ENCODE assay signal across 1 cellular context in the genomic region with DNA sequence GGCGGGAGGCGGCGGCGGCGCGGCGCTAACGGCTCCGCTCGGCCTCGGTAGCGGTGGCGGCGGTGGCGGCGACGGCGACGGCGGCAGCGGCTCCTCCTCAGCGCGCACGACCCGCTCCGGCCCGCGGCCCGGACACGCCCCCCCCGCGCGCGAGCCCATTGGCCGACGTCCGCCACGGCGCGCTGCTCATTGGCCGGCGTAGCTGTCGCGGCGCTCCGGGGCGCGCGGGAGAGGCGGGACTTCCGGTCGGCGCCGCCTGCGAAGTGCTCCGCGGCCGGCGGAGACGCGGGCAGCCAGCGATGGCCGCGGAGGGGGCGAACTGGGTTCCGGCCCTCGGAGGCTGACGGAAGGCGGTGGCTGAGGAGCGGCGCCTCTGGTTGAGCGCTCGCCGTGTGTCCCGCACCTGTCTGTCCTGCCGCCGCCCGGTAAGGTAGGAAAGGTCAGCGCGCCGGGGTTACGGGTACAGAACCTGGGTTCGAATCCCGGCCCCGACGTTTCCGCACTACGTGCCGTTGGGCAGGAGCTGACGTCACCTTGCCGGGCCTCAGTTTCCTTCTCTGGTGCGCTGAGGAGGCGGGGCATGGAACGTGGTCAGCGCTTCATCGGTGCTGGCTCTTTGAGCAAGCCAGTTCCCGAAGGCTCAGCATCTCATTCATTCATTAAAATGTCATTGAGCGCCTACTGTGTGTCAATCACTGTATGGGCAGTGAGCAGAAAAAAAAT.
A peak's percentile ranks its signal among the peaks of the same experiment; 100 is the strongest.
TF ChIP-seq lines count a peak whose summit lies in the region.

A gene (minus strand): TSS at position 108 of the 723 bp plus-strand sequence. CDS start 13,826 bp downstream, outside the sequence.

TF ChIP-seq in HepG2, 621 proteins besides CTCF, POLR2A, EP300 and RAD21 (continued from another document and continues in another):
- peak; percentile 56; the same call in 1 of the 2 replicates for TF ChIP-seq SIN3A (IDR thresholded peaks at IDR 0.05; ENCODE audit: borderline replicate concordance, low read depth, low read length)
- TF ChIP-seq, protein P1, sequence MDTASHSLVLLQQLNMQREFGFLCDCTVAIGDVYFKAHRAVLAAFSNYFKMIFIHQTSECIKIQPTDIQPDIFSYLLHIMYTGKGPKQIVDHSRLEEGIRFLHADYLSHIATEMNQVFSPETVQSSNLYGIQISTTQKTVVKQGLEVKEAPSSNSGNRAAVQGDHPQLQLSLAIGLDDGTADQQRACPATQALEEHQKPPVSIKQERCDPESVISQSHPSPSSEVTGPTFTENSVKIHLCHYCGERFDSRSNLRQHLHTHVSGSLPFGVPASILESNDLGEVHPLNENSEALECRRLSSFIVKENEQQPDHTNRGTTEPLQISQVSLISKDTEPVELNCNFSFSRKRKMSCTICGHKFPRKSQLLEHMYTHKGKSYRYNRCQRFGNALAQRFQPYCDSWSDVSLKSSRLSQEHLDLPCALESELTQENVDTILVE (CRISPR knock-in tag; IDR thresholded peaks at IDR 0.05): peak; percentile 88; the same call in 1 of the 2 replicates
- TF ChIP-seq NCOA2 (CRISPR knock-in tag; IDR thresholded peaks at IDR 0.05): no peak
- TF ChIP-seq, protein P2, sequence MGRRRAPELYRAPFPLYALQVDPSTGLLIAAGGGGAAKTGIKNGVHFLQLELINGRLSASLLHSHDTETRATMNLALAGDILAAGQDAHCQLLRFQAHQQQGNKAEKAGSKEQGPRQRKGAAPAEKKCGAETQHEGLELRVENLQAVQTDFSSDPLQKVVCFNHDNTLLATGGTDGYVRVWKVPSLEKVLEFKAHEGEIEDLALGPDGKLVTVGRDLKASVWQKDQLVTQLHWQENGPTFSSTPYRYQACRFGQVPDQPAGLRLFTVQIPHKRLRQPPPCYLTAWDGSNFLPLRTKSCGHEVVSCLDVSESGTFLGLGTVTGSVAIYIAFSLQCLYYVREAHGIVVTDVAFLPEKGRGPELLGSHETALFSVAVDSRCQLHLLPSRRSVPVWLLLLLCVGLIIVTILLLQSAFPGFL (CRISPR knock-in tag; IDR thresholded peaks at IDR 0.05): no peak
- TF ChIP-seq, protein P3, sequence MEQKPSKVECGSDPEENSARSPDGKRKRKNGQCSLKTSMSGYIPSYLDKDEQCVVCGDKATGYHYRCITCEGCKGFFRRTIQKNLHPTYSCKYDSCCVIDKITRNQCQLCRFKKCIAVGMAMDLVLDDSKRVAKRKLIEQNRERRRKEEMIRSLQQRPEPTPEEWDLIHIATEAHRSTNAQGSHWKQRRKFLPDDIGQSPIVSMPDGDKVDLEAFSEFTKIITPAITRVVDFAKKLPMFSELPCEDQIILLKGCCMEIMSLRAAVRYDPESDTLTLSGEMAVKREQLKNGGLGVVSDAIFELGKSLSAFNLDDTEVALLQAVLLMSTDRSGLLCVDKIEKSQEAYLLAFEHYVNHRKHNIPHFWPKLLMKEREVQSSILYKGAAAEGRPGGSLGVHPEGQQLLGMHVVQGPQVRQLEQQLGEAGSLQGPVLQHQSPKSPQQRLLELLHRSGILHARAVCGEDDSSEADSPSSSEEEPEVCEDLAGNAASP (CRISPR knock-in tag; IDR thresholded peaks at IDR 0.05; ENCODE audit: borderline replicate concordance): no peak
- no peak for TF ChIP-seq SP140L (CRISPR knock-in tag; IDR thresholded peaks at IDR 0.05; ENCODE audit: borderline replicate concordance)
- TF ChIP-seq XRCC5 (optimal IDR thresholded peaks at IDR 0.05; ENCODE audit: low read length): no peak
- TF ChIP-seq BORCS8-MEF2B (CRISPR knock-in tag; IDR thresholded peaks at IDR 0.05): no peak
- no peak for TF ChIP-seq ZFAT (CRISPR knock-in tag; conservative IDR thresholded peaks at IDR 0.05)
- no peak for TF ChIP-seq ZNF703 (CRISPR knock-in tag; IDR thresholded peaks at IDR 0.05; ENCODE audit: borderline replicate concordance)
- TF ChIP-seq, protein P4, sequence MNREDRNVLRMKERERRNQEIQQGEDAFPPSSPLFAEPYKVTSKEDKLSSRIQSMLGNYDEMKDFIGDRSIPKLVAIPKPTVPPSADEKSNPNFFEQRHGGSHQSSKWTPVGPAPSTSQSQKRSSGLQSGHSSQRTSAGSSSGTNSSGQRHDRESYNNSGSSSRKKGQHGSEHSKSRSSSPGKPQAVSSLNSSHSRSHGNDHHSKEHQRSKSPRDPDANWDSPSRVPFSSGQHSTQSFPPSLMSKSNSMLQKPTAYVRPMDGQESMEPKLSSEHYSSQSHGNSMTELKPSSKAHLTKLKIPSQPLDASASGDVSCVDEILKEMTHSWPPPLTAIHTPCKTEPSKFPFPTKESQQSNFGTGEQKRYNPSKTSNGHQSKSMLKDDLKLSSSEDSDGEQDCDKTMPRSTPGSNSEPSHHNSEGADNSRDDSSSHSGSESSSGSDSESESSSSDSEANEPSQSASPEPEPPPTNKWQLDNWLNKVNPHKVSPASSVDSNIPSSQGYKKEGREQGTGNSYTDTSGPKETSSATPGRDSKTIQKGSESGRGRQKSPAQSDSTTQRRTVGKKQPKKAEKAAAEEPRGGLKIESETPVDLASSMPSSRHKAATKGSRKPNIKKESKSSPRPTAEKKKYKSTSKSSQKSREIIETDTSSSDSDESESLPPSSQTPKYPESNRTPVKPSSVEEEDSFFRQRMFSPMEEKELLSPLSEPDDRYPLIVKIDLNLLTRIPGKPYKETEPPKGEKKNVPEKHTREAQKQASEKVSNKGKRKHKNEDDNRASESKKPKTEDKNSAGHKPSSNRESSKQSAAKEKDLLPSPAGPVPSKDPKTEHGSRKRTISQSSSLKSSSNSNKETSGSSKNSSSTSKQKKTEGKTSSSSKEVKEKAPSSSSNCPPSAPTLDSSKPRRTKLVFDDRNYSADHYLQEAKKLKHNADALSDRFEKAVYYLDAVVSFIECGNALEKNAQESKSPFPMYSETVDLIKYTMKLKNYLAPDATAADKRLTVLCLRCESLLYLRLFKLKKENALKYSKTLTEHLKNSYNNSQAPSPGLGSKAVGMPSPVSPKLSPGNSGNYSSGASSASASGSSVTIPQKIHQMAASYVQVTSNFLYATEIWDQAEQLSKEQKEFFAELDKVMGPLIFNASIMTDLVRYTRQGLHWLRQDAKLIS (CRISPR knock-in tag; IDR thresholded peaks at IDR 0.05): no peak
- TF ChIP-seq, protein P5, sequence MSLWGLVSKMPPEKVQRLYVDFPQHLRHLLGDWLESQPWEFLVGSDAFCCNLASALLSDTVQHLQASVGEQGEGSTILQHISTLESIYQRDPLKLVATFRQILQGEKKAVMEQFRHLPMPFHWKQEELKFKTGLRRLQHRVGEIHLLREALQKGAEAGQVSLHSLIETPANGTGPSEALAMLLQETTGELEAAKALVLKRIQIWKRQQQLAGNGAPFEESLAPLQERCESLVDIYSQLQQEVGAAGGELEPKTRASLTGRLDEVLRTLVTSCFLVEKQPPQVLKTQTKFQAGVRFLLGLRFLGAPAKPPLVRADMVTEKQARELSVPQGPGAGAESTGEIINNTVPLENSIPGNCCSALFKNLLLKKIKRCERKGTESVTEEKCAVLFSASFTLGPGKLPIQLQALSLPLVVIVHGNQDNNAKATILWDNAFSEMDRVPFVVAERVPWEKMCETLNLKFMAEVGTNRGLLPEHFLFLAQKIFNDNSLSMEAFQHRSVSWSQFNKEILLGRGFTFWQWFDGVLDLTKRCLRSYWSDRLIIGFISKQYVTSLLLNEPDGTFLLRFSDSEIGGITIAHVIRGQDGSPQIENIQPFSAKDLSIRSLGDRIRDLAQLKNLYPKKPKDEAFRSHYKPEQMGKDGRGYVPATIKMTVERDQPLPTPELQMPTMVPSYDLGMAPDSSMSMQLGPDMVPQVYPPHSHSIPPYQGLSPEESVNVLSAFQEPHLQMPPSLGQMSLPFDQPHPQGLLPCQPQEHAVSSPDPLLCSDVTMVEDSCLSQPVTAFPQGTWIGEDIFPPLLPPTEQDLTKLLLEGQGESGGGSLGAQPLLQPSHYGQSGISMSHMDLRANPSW (CRISPR knock-in tag; IDR thresholded peaks at IDR 0.05; ENCODE audit: borderline replicate concordance): no peak
- no peak for TF ChIP-seq ZNF720 (CRISPR knock-in tag; IDR thresholded peaks at IDR 0.05)
- TF ChIP-seq, protein P6, sequence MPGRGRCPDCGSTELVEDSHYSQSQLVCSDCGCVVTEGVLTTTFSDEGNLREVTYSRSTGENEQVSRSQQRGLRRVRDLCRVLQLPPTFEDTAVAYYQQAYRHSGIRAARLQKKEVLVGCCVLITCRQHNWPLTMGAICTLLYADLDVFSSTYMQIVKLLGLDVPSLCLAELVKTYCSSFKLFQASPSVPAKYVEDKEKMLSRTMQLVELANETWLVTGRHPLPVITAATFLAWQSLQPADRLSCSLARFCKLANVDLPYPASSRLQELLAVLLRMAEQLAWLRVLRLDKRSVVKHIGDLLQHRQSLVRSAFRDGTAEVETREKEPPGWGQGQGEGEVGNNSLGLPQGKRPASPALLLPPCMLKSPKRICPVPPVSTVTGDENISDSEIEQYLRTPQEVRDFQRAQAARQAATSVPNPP (CRISPR knock-in tag; IDR thresholded peaks at IDR 0.05): no peak
- TF ChIP-seq YEATS2 (CRISPR knock-in tag; IDR thresholded peaks at IDR 0.05; ENCODE audit: borderline replicate concordance): 0 out of 2 replicates have a peak, but pooled peaks have one; percentile 27
- TF ChIP-seq ZNF737 (CRISPR knock-in tag; IDR thresholded peaks at IDR 0.05; ENCODE audit: borderline replicate concordance): no peak
- peak; percentile 63 for TF ChIP-seq POLR2AphosphoS5 (IDR thresholded peaks at IDR 0.05; ENCODE audit: low read depth, low read length)
- peak; percentile 75 for TF ChIP-seq ZFX (CRISPR knock-in tag; IDR thresholded peaks at IDR 0.05; ENCODE audit: low read depth)
- peak; percentile 72 for TF ChIP-seq ASH2L (IDR thresholded peaks at IDR 0.05; ENCODE audit: insufficient read length, low read depth, low read length)
- peak; percentile 67; the same call in 1 of the 2 replicates for TF ChIP-seq SP4 (CRISPR knock-in tag; IDR thresholded peaks at IDR 0.05)
- TF ChIP-seq POLR2AphosphoS2 (IDR thresholded peaks at IDR 0.05; ENCODE audit: low read depth, low read length): no peak
- TF ChIP-seq HOXA3 (CRISPR knock-in tag; IDR thresholded peaks at IDR 0.05): peak; percentile 87
- TF ChIP-seq MYC (CRISPR knock-in tag; IDR thresholded peaks at IDR 0.05; ENCODE audit: borderline replicate concordance): peak; percentile 29; the same call in 1 of the 2 replicates
- no peak for TF ChIP-seq RFX3 (CRISPR knock-in tag; IDR thresholded peaks at IDR 0.05)
- no peak for TF ChIP-seq ATRX (CRISPR knock-in tag; IDR thresholded peaks at IDR 0.05; ENCODE audit: borderline replicate concordance)
- TF ChIP-seq CHD2 (IDR thresholded peaks at IDR 0.05; ENCODE audit: low read depth, low read length): no peak; the same call in 1 of the 2 replicates
- TF ChIP-seq ZC3H4 (CRISPR knock-in tag; IDR thresholded peaks at IDR 0.05; ENCODE audit: borderline replicate concordance): no peak
- peak; percentile 92 for TF ChIP-seq PHF8 (CRISPR knock-in tag; IDR thresholded peaks at IDR 0.05)
- TF ChIP-seq, protein P7, sequence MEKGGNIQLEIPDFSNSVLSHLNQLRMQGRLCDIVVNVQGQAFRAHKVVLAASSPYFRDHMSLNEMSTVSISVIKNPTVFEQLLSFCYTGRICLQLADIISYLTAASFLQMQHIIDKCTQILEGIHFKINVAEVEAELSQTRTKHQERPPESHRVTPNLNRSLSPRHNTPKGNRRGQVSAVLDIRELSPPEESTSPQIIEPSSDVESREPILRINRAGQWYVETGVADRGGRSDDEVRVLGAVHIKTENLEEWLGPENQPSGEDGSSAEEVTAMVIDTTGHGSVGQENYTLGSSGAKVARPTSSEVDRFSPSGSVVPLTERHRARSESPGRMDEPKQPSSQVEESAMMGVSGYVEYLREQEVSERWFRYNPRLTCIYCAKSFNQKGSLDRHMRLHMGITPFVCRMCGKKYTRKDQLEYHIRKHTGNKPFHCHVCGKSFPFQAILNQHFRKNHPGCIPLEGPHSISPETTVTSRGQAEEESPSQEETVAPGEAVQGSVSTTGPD (CRISPR knock-in tag; IDR thresholded peaks at IDR 0.05): no peak
- TF ChIP-seq ZNF549 (CRISPR knock-in tag; IDR thresholded peaks at IDR 0.05): no peak
- TF ChIP-seq ZNF224 (CRISPR knock-in tag; IDR thresholded peaks at IDR 0.05): 0 out of 2 replicates have a peak, but pooled peaks have one; percentile 62
- TF ChIP-seq MAZ (IDR thresholded peaks at IDR 0.05; ENCODE audit: borderline replicate concordance, low read depth, low read length): no peak; the same call in 1 of the 2 replicates
- TF ChIP-seq MAZ (CRISPR knock-in tag; IDR thresholded peaks at IDR 0.05; ENCODE audit: low read depth): peak; percentile 86
- TF ChIP-seq MZF1 (CRISPR knock-in tag; IDR thresholded peaks at IDR 0.05; ENCODE audit: borderline replicate concordance): no peak
- TF ChIP-seq, protein P8, sequence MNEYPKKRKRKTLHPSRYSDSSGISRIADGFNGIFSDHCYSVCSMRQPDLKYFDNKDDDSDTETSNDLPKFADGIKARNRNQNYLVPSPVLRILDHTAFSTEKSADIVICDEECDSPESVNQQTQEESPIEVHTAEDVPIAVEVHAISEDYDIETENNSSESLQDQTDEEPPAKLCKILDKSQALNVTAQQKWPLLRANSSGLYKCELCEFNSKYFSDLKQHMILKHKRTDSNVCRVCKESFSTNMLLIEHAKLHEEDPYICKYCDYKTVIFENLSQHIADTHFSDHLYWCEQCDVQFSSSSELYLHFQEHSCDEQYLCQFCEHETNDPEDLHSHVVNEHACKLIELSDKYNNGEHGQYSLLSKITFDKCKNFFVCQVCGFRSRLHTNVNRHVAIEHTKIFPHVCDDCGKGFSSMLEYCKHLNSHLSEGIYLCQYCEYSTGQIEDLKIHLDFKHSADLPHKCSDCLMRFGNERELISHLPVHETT (CRISPR knock-in tag; conservative IDR thresholded peaks at IDR 0.05): peak; percentile 93
- TF ChIP-seq ATF1 (CRISPR knock-in tag; IDR thresholded peaks at IDR 0.05): 0 out of 2 replicates have a peak, but pooled peaks have one; percentile 38
- TF ChIP-seq NCOR1 (IDR thresholded peaks at IDR 0.05; ENCODE audit: borderline replicate concordance, low read length): no peak
- TF ChIP-seq NKX3-1 (CRISPR knock-in tag; IDR thresholded peaks at IDR 0.05): 0 out of 2 replicates have a peak, but pooled peaks have one; percentile 33
- TF ChIP-seq, protein P9, sequence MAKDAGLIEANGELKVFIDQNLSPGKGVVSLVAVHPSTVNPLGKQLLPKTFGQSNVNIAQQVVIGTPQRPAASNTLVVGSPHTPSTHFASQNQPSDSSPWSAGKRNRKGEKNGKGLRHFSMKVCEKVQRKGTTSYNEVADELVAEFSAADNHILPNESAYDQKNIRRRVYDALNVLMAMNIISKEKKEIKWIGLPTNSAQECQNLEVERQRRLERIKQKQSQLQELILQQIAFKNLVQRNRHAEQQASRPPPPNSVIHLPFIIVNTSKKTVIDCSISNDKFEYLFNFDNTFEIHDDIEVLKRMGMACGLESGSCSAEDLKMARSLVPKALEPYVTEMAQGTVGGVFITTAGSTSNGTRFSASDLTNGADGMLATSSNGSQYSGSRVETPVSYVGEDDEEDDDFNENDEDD (CRISPR knock-in tag; IDR thresholded peaks at IDR 0.05; ENCODE audit: borderline replicate concordance): peak; percentile 78; the same call in 1 of the 2 replicates
- TF ChIP-seq, protein P10, sequence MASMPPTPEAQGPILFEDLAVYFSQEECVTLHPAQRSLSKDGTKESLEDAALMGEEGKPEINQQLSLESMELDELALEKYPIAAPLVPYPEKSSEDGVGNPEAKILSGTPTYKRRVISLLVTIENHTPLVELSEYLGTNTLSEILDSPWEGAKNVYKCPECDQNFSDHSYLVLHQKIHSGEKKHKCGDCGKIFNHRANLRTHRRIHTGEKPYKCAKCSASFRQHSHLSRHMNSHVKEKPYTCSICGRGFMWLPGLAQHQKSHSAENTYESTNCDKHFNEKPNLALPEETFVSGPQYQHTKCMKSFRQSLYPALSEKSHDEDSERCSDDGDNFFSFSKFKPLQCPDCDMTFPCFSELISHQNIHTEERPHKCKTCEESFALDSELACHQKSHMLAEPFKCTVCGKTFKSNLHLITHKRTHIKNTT (CRISPR knock-in tag; IDR thresholded peaks at IDR 0.05): no peak
- TF ChIP-seq SP1 (IDR thresholded peaks at IDR 0.05): no peak
- TF ChIP-seq SP1 (CRISPR knock-in tag; IDR thresholded peaks at IDR 0.05): no peak
